ENCODE assay signal across 22 cellular contexts in genomic region chr2:11023326-11024009, GRCh38.
"Had no signal": no experiment of that assay in that cellular context is flagged by ENCODE, and none has a peak within 500 bp of the region (broad histone marks: within the 10 kb centered on the region; RNA-seq: fewer than 3 reads in every experiment).

No MANE protein-coding gene starts in this region.

- H3K9me3 ChIP-seq: pancreas, right lobe of liver, testis had no signal

- H3K4me1 ChIP-seq: foreskin keratinocyte, right lobe of liver, testis had no signal

- H3K4me3 ChIP-seq: cardiac muscle cell, pancreas, right lobe of liver, skin epidermis, testis had no signal

- ATAC-seq: activated CD4-positive, alpha-beta T cell treated with anti-CD3 and anti-CD28 coated beads for 36 hours; foreskin keratinocyte; left ventricle myocardium superior; natural killer cell; stimulated activated effector memory CD8-positive, alpha-beta T cell treated with anti-CD3 and anti-CD28 coated beads, Interleukin-12 subunit alpha, Interleukin-12 subunit beta, amount 100 ng/mL, for 72 hours; T-helper 17 cell had no signal

- H3K27me3 ChIP-seq: cardiac muscle cell, pancreas, right lobe of liver, testis had no signal

- H3K36me3 ChIP-seq: cardiac muscle cell, pancreas, right lobe of liver had no signal

- H3K27ac ChIP-seq: cardiac muscle cell, foreskin keratinocyte, right lobe of liver, skin epidermis, testis had no signal

- DNase-seq: activated B cell treated with CpG ODN at 0.5 μM for 24 hours; activated CD4-positive, alpha-beta T cell treated with anti-CD3 and anti-CD28 coated beads for 36 hours; activated CD4-positive, alpha-beta T cell treated with anti-CD3 and anti-CD28 coated beads, Interleukin-2, amount 50 U/mL, for 4 hours; activated CD8-positive, alpha-beta memory T cell treated with anti-CD3 and anti-CD28 coated beads, Interleukin-2, amount 50 U/mL, for 48 hours; activated naive CD4-positive, alpha-beta T cell treated with Interleukin-2 at 50 U/mL for 16 hours; activated T-cell treated with anti-CD3 and anti-CD28 coated beads, Interleukin-2, amount 50 U/mL, for 48 hours; effector memory CD4-positive, alpha-beta T cell; foreskin keratinocyte; immature natural killer cell; kidney glomerular epithelial cell; left ventricle myocardium superior; natural killer cell; right lobe of liver; stimulated activated CD4-positive, alpha-beta T cell treated with anti-CD3 and anti-CD28 coated beads, Interleukin-1b, Interleukin-23, amount 100 ng/mL, for 48 hours; SW 1271; T-helper 17 cell; trophoblast cell had no signal
